In genomic region chr15:31299588-31300207, GRCh38 we compare ENCODE assay signal across 18 cellular contexts. TPM values are rescaled to one million over a fixed set of nuclear protein-coding genes. Genes with fewer than 3 reads are reported as not detected.
DNase-seq lines count a peak whose midpoint lies in the region; ATAC-seq and TF ChIP-seq lines count a peak whose summit lies in the region.
"Had no signal": no experiment of that assay in that cellular context is flagged by ENCODE, and none has a peak within 500 bp of the region (broad histone marks: within the 10 kb centered on the region; RNA-seq: fewer than 3 reads in every experiment).

No MANE protein-coding gene starts in this region.

- H3K9me3 ChIP-seq in breast epithelium (no peaks in the 10 kb centered on the region), upper lobe of right lung (no peaks in the 10 kb centered on the region)
- H3K9me3 ChIP-seq: psoas muscle had no signal

- H3K36me3 Mint-ChIP-seq in MCF 10A (ENCODE audit: insufficient read depth, unreplicated experiment): peaks cover 6% of the 10 kb centered on the region
- no peaks in the 10 kb centered on the region for H3K36me3 Mint-ChIP-seq in activated T-helper 2 cell treated with anti-CD3 and anti-CD28 coated beads, Interferon-gamma antibody, Interleukin-2, Interleukin-4, amounts not matched to agents 10 μg/mL and 5 μg/mL and 100 μg/mL, durations not matched to agents 14 hours and 24 hours and 36 hours (ENCODE audit: low read depth)
- H3K36me3 Mint-ChIP-seq in neural crest cell (ENCODE audit: low read depth): no peaks in the 10 kb centered on the region
- H3K36me3 Mint-ChIP-seq: immature natural killer cell had no signal

- H3K36me3 ChIP-seq in breast epithelium (no peaks in the 10 kb centered on the region), upper lobe of right lung (no peaks in the 10 kb centered on the region)

- no peaks in the 10 kb centered on the region for H3K9me3 Mint-ChIP-seq in MCF 10A (ENCODE audit: unreplicated experiment)
- H3K9me3 Mint-ChIP-seq in activated T-helper 2 cell treated with anti-CD3 and anti-CD28 coated beads, Interferon-gamma antibody, Interleukin-2, Interleukin-4, amounts not matched to agents 10 μg/mL and 5 μg/mL and 100 μg/mL, durations not matched to agents 14 hours and 24 hours and 36 hours: no peaks in the 10 kb centered on the region
- H3K9me3 Mint-ChIP-seq in neural crest cell: no peaks in the 10 kb centered on the region
- H3K9me3 Mint-ChIP-seq: H9; immature natural killer cell; naive thymus-derived CD4-positive, alpha-beta T cell had no signal

- H3K27ac Mint-ChIP-seq in MCF 10A (ENCODE audit: low read depth, unreplicated experiment): no peak overlapping the region
- H3K27ac Mint-ChIP-seq in activated T-helper 2 cell treated with anti-CD3 and anti-CD28 coated beads, Interferon-gamma antibody, Interleukin-2, Interleukin-4, amounts not matched to agents 10 μg/mL and 5 μg/mL and 100 μg/mL, durations not matched to agents 14 hours and 24 hours and 36 hours: no peak overlapping the region
- H3K27ac Mint-ChIP-seq in neural crest cell (ENCODE audit: unreplicated experiment): peak overlapping the region; percentile 57
- H3K27ac Mint-ChIP-seq: H9, immature natural killer cell had no signal

- CTCF ChIA-PET in MCF 10A (lab: Yijun Ruan, JAX): interaction anchor here (0.7 kb wide), 1 partner anchor 37 kb away, joined by 3 read pairs; no protein-coding TSS in a partner anchor

- DNase-seq in breast epithelium (ENCODE audit: low spot score in 2 of 2) (peak; percentile 13 to 37), MCF 10A (ENCODE audit: unreplicated experiment) (no peak), neural crest cell (ENCODE audit: low read depth, low spot score) (no peak), upper lobe of right lung (peak; percentile 50), NCI-H748 (lab: John Stamatoyannopoulos, UW; ENCODE audit: unreplicated experiment) (no peak)
- peak; percentile 4 for DNase-seq in activated T-helper 2 cell treated with anti-CD3 and anti-CD28 coated beads, Interferon-gamma antibody, Interleukin-2, Interleukin-4, amounts not matched to agents 10 μg/mL and 5 μg/mL and 100 μg/mL, durations not matched to agents 14 hours and 24 hours and 36 hours (ENCODE audit: low spot score)
- DNase-seq: cortex of kidney, GF-D8, H9, immature natural killer cell, mammary epithelial cell, NCI-H345, OCI-M1 had no signal

- H3K4me1 Mint-ChIP-seq in MCF 10A (ENCODE audit: insufficient read depth, unreplicated experiment) (peaks cover 14% of the 10 kb centered on the region), neural crest cell (peaks cover 35% of the 10 kb centered on the region)
- peaks cover 20% of the 10 kb centered on the region for H3K4me1 Mint-ChIP-seq in activated T-helper 2 cell treated with anti-CD3 and anti-CD28 coated beads, Interferon-gamma antibody, Interleukin-2, Interleukin-4, amounts not matched to agents 10 μg/mL and 5 μg/mL and 100 μg/mL, durations not matched to agents 14 hours and 24 hours and 36 hours (ENCODE audit: low read depth)

- POLR2A ChIA-PET in MCF 10A (lab: Yijun Ruan, JAX): no interaction called here

- no TSS peak for BruUV-seq in MCF 10A (replicated peaks; lab: Mats Ljungman, UMichigan)

- no peaks in the 10 kb centered on the region for H3K27me3 Mint-ChIP-seq in MCF 10A (ENCODE audit: insufficient read depth, unreplicated experiment)
- peaks cover 21% of the 10 kb centered on the region for H3K27me3 Mint-ChIP-seq in activated T-helper 2 cell treated with anti-CD3 and anti-CD28 coated beads, Interferon-gamma antibody, Interleukin-2, Interleukin-4, amounts not matched to agents 10 μg/mL and 5 μg/mL and 100 μg/mL, durations not matched to agents 14 hours and 24 hours and 36 hours (ENCODE audit: low read depth)
- peaks cover 10% of the 10 kb centered on the region for H3K27me3 Mint-ChIP-seq in neural crest cell (ENCODE audit: low read depth)

- ATAC-seq in upper lobe of right lung (no peak), GM21723 (IDR thresholded peaks at IDR 0.05; ENCODE audit: unreplicated experiment) (no peak), GM18861 (IDR thresholded peaks at IDR 0.05; ENCODE audit: unreplicated experiment) (no peak)
- ATAC-seq: naive thymus-derived CD4-positive, alpha-beta T cell; psoas muscle had no signal

- no peak overlapping the region for H3K4me3 ChIP-seq in breast epithelium
- no peak overlapping the region for H3K4me3 ChIP-seq in upper lobe of right lung
- H3K4me3 ChIP-seq: psoas muscle, SK-N-MC had no signal

- no peak overlapping the region for H3K4me3 Mint-ChIP-seq in MCF 10A (ENCODE audit: unreplicated experiment)
- H3K4me3 Mint-ChIP-seq in activated T-helper 2 cell treated with anti-CD3 and anti-CD28 coated beads, Interferon-gamma antibody, Interleukin-2, Interleukin-4, amounts not matched to agents 10 μg/mL and 5 μg/mL and 100 μg/mL, durations not matched to agents 14 hours and 24 hours and 36 hours (ENCODE audit: low read depth): no peak overlapping the region
- H3K4me3 Mint-ChIP-seq in neural crest cell: no peak overlapping the region
- H3K4me3 Mint-ChIP-seq: H9; immature natural killer cell; naive thymus-derived CD4-positive, alpha-beta T cell had no signal

- no peak for TF ChIP-seq CTCF in breast epithelium (IDR thresholded peaks at IDR 0.05)
- no peak for TF ChIP-seq CTCF in MCF 10A (IDR thresholded peaks at IDR 0.05; ENCODE audit: unreplicated experiment)
- no peak for TF ChIP-seq CTCF in neural crest cell (conservative IDR thresholded peaks at IDR 0.05)
- TF ChIP-seq CTCF in upper lobe of right lung (IDR thresholded peaks at IDR 0.05): no peak

- H3K27ac ChIP-seq in breast epithelium (peak overlapping the region in 1 of 2 donors; percentile 7), upper lobe of right lung (no peak overlapping the region)
- H3K27ac ChIP-seq: psoas muscle, SK-N-MC had no signal

- intact Hi-C loops in breast epithelium (cut with DNase I; ENCODE audit: low total_unique reads): no loop called here
- intact Hi-C loops in MCF 10A (cut with micrococcal nuclease): no loop called here
- intact Hi-C loops in activated T-helper 2 cell treated with anti-CD3 and anti-CD28 coated beads, Interferon-gamma antibody, Interleukin-2, Interleukin-4, amounts not matched to agents 10 μg/mL and 5 μg/mL and 100 μg/mL, durations not matched to agents 14 hours and 24 hours and 36 hours (cut with micrococcal nuclease): no loop called here
- intact Hi-C loops in upper lobe of right lung (cut with DNase I): loop anchor here (10.0 kb wide), 1 partner anchor 45 kb away; no protein-coding TSS in a partner anchor

- TF ChIP-seq POLR2A in breast epithelium (IDR thresholded peaks at IDR 0.05): no peak

- H3K4me1 ChIP-seq in breast epithelium (peaks cover 0 to 4% of the 10 kb centered on the region in 2 donors), upper lobe of right lung (peaks cover 35% of the 10 kb centered on the region)
- H3K4me1 ChIP-seq: psoas muscle had no signal

- no peaks in the 10 kb centered on the region for H3K27me3 ChIP-seq in breast epithelium
- H3K27me3 ChIP-seq in upper lobe of right lung: no peaks in the 10 kb centered on the region

RNA-seq across cellular contexts. Expression of gene KLF13, which starts 26.9 kb away (rescaled TPM):
- 10 to 100 TPM; 26.3 to 52.2 (median 28.2) TPM for total RNA-seq in breast epithelium
- 83.1 and 110 TPM in 2 replicates for total RNA-seq in MCF 10A (2022)
- 127 and 132 TPM in 2 replicates for total RNA-seq in activated T-helper 2 cell treated with anti-CD3 and anti-CD28 coated beads, Interferon-gamma antibody, Interleukin-2, Interleukin-4, amounts not matched to agents 10 μg/mL and 5 μg/mL and 100 μg/mL, durations not matched to agents 14 hours and 24 hours and 36 hours
- total RNA-seq in neural crest cell: 43.3 and 44.6 TPM in 2 replicates
- 176 TPM for total RNA-seq in upper lobe of right lung

Comparison
In these comparisons a context has a peak if more than half of its experiments do, and no peak if none do; other contexts are left out.
1. DNase-seq: peak in breast epithelium (2 of 2), activated T-helper 2 cell treated with anti-CD3 and anti-CD28 coated beads, Interferon-gamma antibody, Interleukin-2, Interleukin-4, amounts not matched to agents 10 μg/mL and 5 μg/mL and 100 μg/mL, durations not matched to agents 14 hours and 24 hours and 36 hours (single experiment) and upper lobe of right lung (single experiment); none in MCF 10A (single experiment), neural crest cell (single experiment) and NCI-H748 (single experiment).